Comparison of ENCODE assay signal across 19 cellular contexts in genomic region chr2:148725569-148725968, GRCh38.
DNase-seq lines count a peak whose midpoint lies in the region; ATAC-seq and TF ChIP-seq lines count a peak whose summit lies in the region.
"Had no signal": no experiment of that assay in that cellular context is flagged by ENCODE, and none has a peak within 500 bp of the region (broad histone marks: within the 10 kb centered on the region; RNA-seq: fewer than 3 reads in every experiment).

No MANE protein-coding gene starts in this region.

- no peaks in the 10 kb centered on the region for H3K36me3 ChIP-seq in CD4-positive, alpha-beta memory T cell (ENCODE audit: insufficient read depth, low read length)
- no peaks in the 10 kb centered on the region; the same call in 1 of the 2 replicates for H3K36me3 ChIP-seq in SU-DHL-6 (ENCODE audit: low read length)
- H3K36me3 ChIP-seq in hepatocyte (replicated peaks; ENCODE audit: insufficient read depth, low read depth): no peaks in the 10 kb centered on the region
- H3K36me3 ChIP-seq: neutrophil had no signal

- peaks cover 0 to 15% (median 2%) of the 10 kb centered on the region in 8 donors for H3K9me3 Mint-ChIP-seq in CD4-positive, alpha-beta memory T cell

- H3K27ac Mint-ChIP-seq in CD4-positive, alpha-beta memory T cell: peak overlapping the region in 2 of 7 donors; percentile 7 to 22

- no peaks in the 10 kb centered on the region for H3K9me3 ChIP-seq in CD4-positive, alpha-beta memory T cell (ENCODE audit: control insufficient read depth in 1 of 2, low read length in 2 of 2)
- H3K9me3 ChIP-seq in SU-DHL-6 (ENCODE audit: insufficient read depth, low read length) (no peaks in the 10 kb centered on the region), hepatocyte (ENCODE audit: low read depth) (no peaks in the 10 kb centered on the region)
- H3K9me3 ChIP-seq: neutrophil had no signal

- H4K20me1 ChIP-seq in SU-DHL-6 (ENCODE audit: low read depth, low read length) (peaks cover 24% of the 10 kb centered on the region), hepatocyte (ENCODE audit: insufficient read depth, poor library complexity, severe bottlenecking) (peaks cover 68% of the 10 kb centered on the region)

- H3K4me2 ChIP-seq in SU-DHL-6 (ENCODE audit: low read depth, low read length, poor library complexity, severe bottlenecking) (peak overlapping the region; percentile 9), hepatocyte (no peak overlapping the region)

- CTCF ChIA-PET in CD4-positive, alpha-beta memory T cell (lab: Charles Lee; ENCODE audit: partially characterized antibody): no interaction called here

- H3K27me3 Mint-ChIP-seq in CD4-positive, alpha-beta memory T cell: no peaks in the 10 kb centered on the region

- DNase-seq in CD4-positive, alpha-beta memory T cell: no peak
- DNase-seq in posterior vena cava (ENCODE audit: low spot score) (no peak), hepatocyte (ENCODE audit: low spot score) (no peak), NCI-H2107 (lab: John Stamatoyannopoulos, UW) (no peak), retina (no peak)
- DNase-seq: ACHN; activated CD4-positive, alpha-beta T cell treated with anti-CD3 and anti-CD28 coated beads, Interleukin-2, amount 50 U/mL, for 4 hours; anterior cingulate cortex; kidney; NCI-H1048; NCI-H2227 treated with DMSO at 0.1 percent for 48 hours; stimulated activated CD4-positive, alpha-beta T cell treated with anti-CD3 and anti-CD28 coated beads, Interleukin-4, amount 100 ng/mL, for 1 hour; trophoblast cell had no signal

- peaks cover 50% of the 10 kb centered on the region for H3K4me1 ChIP-seq in CD4-positive, alpha-beta memory T cell (ENCODE audit: insufficient read depth, low read length)
- H3K4me1 ChIP-seq in hepatocyte (ENCODE audit: insufficient read depth): peaks cover 12% of the 10 kb centered on the region

- intact Hi-C loops in CD4-positive, alpha-beta memory T cell (cut with micrococcal nuclease): no loop called here
- intact Hi-C loops in posterior vena cava (cut with DNase I): no loop called here

- H3F3A ChIP-seq in SU-DHL-6 (ENCODE audit: insufficient read depth): no peaks in the 10 kb centered on the region

- H3K36me3 Mint-ChIP-seq in CD4-positive, alpha-beta memory T cell: peaks cover 19% of the 10 kb centered on the region in 2 donors

- no peak for TF ChIP-seq CTCF in SU-DHL-6 (IDR thresholded peaks at IDR 0.05; ENCODE audit: insufficient read depth, low read length, poor library complexity, severe bottlenecking)
- no peak for TF ChIP-seq CTCF in hepatocyte (IDR thresholded peaks at IDR 0.05; ENCODE audit: poor library complexity)

- no peaks in the 10 kb centered on the region for H3K27me3 ChIP-seq in CD4-positive, alpha-beta memory T cell (ENCODE audit: insufficient read depth, low read length)
- H3K27me3 ChIP-seq in SU-DHL-6 (ENCODE audit: low read length) (no peaks in the 10 kb centered on the region), hepatocyte (no peaks in the 10 kb centered on the region)
- H3K27me3 ChIP-seq: neutrophil had no signal

- 96% methylated on average over 1 of the region's 1 CpG for WGBS in hepatocyte (ENCODE audit: low lambda C conversion rate, missing lambda C conversion rate)

- H2AFZ ChIP-seq in SU-DHL-6 (ENCODE audit: low read depth, low read length, severe bottlenecking) (no peak overlapping the region), hepatocyte (no peak overlapping the region)

- ATAC-seq in GM19452 (IDR thresholded peaks at IDR 0.05; ENCODE audit: unreplicated experiment): peak; percentile 8
- ATAC-seq in HG03432 (IDR thresholded peaks at IDR 0.05; ENCODE audit: unreplicated experiment): peak; percentile 19
- ATAC-seq: HepG2 had no signal

- peaks cover 87% of the 10 kb centered on the region for H3K79me2 ChIP-seq in SU-DHL-6 (ENCODE audit: insufficient read depth, low read length)
- H3K79me2 ChIP-seq in hepatocyte: peaks cover 91% of the 10 kb centered on the region

- H3K4me3 Mint-ChIP-seq in CD4-positive, alpha-beta memory T cell: peak overlapping the region in 5 of 8 donors; percentile 21 to 55 (median 38)

- no peak overlapping the region for H3K4me3 ChIP-seq in CD4-positive, alpha-beta memory T cell (ENCODE audit: low read length in 2 of 2)
- H3K4me3 ChIP-seq in SU-DHL-6 (ENCODE audit: insufficient read depth, low read length, poor library complexity, severe bottlenecking) (no peak overlapping the region), hepatocyte (no peak overlapping the region)

- no peak overlapping the region for H3K9ac ChIP-seq in SU-DHL-6 (ENCODE audit: low read length)

- H3K9me2 ChIP-seq in SU-DHL-6 (replicated peaks; ENCODE audit: insufficient read depth, low read length): no peaks in the 10 kb centered on the region
- H3K9me2 ChIP-seq in hepatocyte (replicated peaks; ENCODE audit: insufficient read depth): no peaks in the 10 kb centered on the region

- peaks cover 48 to 82% (median 60%) of the 10 kb centered on the region in 4 donors for H3K4me1 Mint-ChIP-seq in CD4-positive, alpha-beta memory T cell

- no peak overlapping the region for H3K27ac ChIP-seq in CD4-positive, alpha-beta memory T cell (ENCODE audit: low read depth, low read length)
- H3K27ac ChIP-seq in SU-DHL-6 (ENCODE audit: low read depth, low read length) (no peak overlapping the region), hepatocyte (no peak overlapping the region)
- H3K27ac ChIP-seq: epithelial cell of prostate, neutrophil had no signal

- POLR2A ChIA-PET in CD4-positive, alpha-beta memory T cell (lab: Charles Lee; ENCODE audit: partially characterized antibody): no interaction called here
